2 cellular contexts compared by ENCODE assay signal in genomic region chr11:100857236-100858005, GRCh38.
TF ChIP-seq lines count a peak whose summit lies in the region.

No MANE protein-coding gene starts in this region.

TF ChIP-seq in HEK293, 187 proteins besides CTCF, POLR2A, EP300 and RAD21 (continued from another document):
- TF ChIP-seq ZBTB44 (tag by site-specific recombination; IDR thresholded peaks at IDR 0.05), result 0 out of 2 replicates have a peak, but pooled peaks have one; percentile 28
- 0 out of 2 replicates have a peak, but pooled peaks have one; percentile 20 for TF ChIP-seq ZNF76 (tag by site-specific recombination; IDR thresholded peaks at IDR 0.05; ENCODE audit: borderline replicate concordance, low read depth)
- TF ChIP-seq ZIC2 (tag by site-specific recombination; IDR thresholded peaks at IDR 0.05), result no peak
- peak; percentile 74 for TF ChIP-seq ZNF629 (tag by site-specific recombination; IDR thresholded peaks at IDR 0.05)
- TF ChIP-seq ATF2 (tag by site-specific recombination; IDR thresholded peaks at IDR 0.05; ENCODE audit: low read depth), result peak; percentile 28; the same call in 1 of the 2 replicates
- TF ChIP-seq ZSCAN18 (tag by site-specific recombination; IDR thresholded peaks at IDR 0.05), result no peak
- TF ChIP-seq ZEB2 (tag by site-specific recombination; IDR thresholded peaks at IDR 0.05), result 0 out of 2 replicates have a peak, but pooled peaks have one; percentile 28
- no peak for TF ChIP-seq ZNF184 (tag by site-specific recombination; IDR thresholded peaks at IDR 0.05)
- no peak for TF ChIP-seq ZNF16 (tag by site-specific recombination; IDR thresholded peaks at IDR 0.05; ENCODE audit: low read depth)
- no peak for TF ChIP-seq ZNF518A (tag by site-specific recombination; conservative IDR thresholded peaks at IDR 0.05; ENCODE audit: low read depth)
TF ChIP-seq in HEK293: peak in this region for 6.

TF ChIP-seq in K562, 482 proteins besides CTCF, POLR2A, EP300 and RAD21 (continued from another document):
- no peak for TF ChIP-seq CHD7 (IDR thresholded peaks at IDR 0.05; ENCODE audit: low read depth, low read length)
TF ChIP-seq in K562: peak in this region for 0.
